ENCODE assay signal across 8 cellular contexts in genomic region chr15:74438696-74439316, GRCh38. TPM values are rescaled to one million over a fixed set of nuclear protein-coding genes. Genes with fewer than 3 reads are reported as not detected.
DNase-seq lines count a peak whose midpoint lies in the region; ATAC-seq and TF ChIP-seq lines count a peak whose summit lies in the region.

No MANE protein-coding gene starts in this region.

- H3K4ac ChIP-seq in H9 (ENCODE audit: low read depth, low read length) = no peak overlapping the region

- H3T11ph ChIP-seq in H9 (ENCODE audit: low read length) = no peak overlapping the region

- no peak overlapping the region for H2AFZ ChIP-seq in H9 (ENCODE audit: low read length)

- H3K4me3 ChIP-seq in WI38 (ENCODE audit: low read depth, low read length) = no peak overlapping the region

- H4K20me1 ChIP-seq in H9 (ENCODE audit: control insufficient read depth, insufficient read depth, insufficient read length) = no peaks in the 10 kb centered on the region

- H3K56ac ChIP-seq in H9 (ENCODE audit: insufficient read length, low read depth, low read length) = no peak overlapping the region

- H2BK12ac ChIP-seq in H9 (ENCODE audit: insufficient read length, low read depth, low read length) = no peak overlapping the region

- no peaks in the 10 kb centered on the region for H3K23me2 ChIP-seq in H9 (ENCODE audit: insufficient read length, low read depth, low read length, poor library complexity, severe bottlenecking)

- no CpG with 5 or more reads among the region's 2 CpGs for WGBS in H9 (ENCODE audit: extremely low coverage, insufficient read length, low lambda C conversion rate)

- no peak overlapping the region for H3K4me2 ChIP-seq in H9 (ENCODE audit: insufficient read depth, insufficient read length, low read length)

- no peaks in the 10 kb centered on the region for H3K79me1 ChIP-seq in H9 (ENCODE audit: insufficient read depth, low read depth, low read length, poor library complexity, severe bottlenecking)

- H2BK5ac ChIP-seq in H9 (ENCODE audit: insufficient read length, low read length) = no peak overlapping the region

- no peak overlapping the region for H3K9ac ChIP-seq in H9 (ENCODE audit: extremely low read depth, insufficient read length, low read length)

- H3K14ac ChIP-seq in H9 (ENCODE audit: insufficient read depth, low read length) = no peak overlapping the region

- H3K36me3 Mint-ChIP-seq in H9 (ENCODE audit: insufficient read depth in 1 of 3, low read depth in 3 of 3) = no peaks in the 10 kb centered on the region
- H3K36me3 Mint-ChIP-seq in brain = no peaks in the 10 kb centered on the region

- H3K27ac Mint-ChIP-seq in H9 (no peak overlapping the region), brain (peak overlapping the region in 4 of 5 experiments; percentile 4 to 84 (median 54))

- no peak overlapping the region for H4K91ac ChIP-seq in H9 (ENCODE audit: insufficient read length, low read depth, low read length)

- DNase-seq in H9 = peak; percentile 80
- DNase-seq in NCI-H2171 (lab: John Stamatoyannopoulos, UW) = peak; percentile 62
- peak; percentile 88 for DNase-seq in iPS-NIHi7 (ENCODE audit: extremely low spot score)
- DNase-seq in stimulated activated CD4-positive, alpha-beta T cell treated with anti-CD3 and anti-CD28 coated beads, Interleukin-1b, Interleukin-23, amount 100 ng/mL, for 24 hours (ENCODE audit: low read depth in 4 of 4, low spot score in 1 of 4) = peak; percentile 52 to 68 (median 62)

- H3K27me3 Mint-ChIP-seq in H9 (ENCODE audit: low read depth) (peaks cover 23% of the 10 kb centered on the region), brain (no peaks in the 10 kb centered on the region)

- no peak overlapping the region for H2BK20ac ChIP-seq in H9 (ENCODE audit: low read depth, low read length, poor library complexity, severe bottlenecking)

- H3K4me1 Mint-ChIP-seq in H9 (peaks cover 19 to 23% of the 10 kb centered on the region in 2 experiments), brain (peaks cover 21% of the 10 kb centered on the region)

- H3K23ac ChIP-seq in H9 (ENCODE audit: insufficient read length, low read depth, low read length) = no peak overlapping the region

- H2BK120ac ChIP-seq in H9 (ENCODE audit: low read depth, low read length, poor library complexity, severe bottlenecking) = no peak overlapping the region

- no peaks in the 10 kb centered on the region for H3K9me3 ChIP-seq in H9 (ENCODE audit: control insufficient read depth, low read depth, low read length)

- no peak overlapping the region for H2BK15ac ChIP-seq in H9 (ENCODE audit: low read depth, low read length)

- no peak overlapping the region for H2AK5ac ChIP-seq in H9 (ENCODE audit: insufficient read length, low read length)

- H3K27ac ChIP-seq in C4-2B (no peak overlapping the region), H9 (ENCODE audit: insufficient read length, low read depth, low read length) (no peak overlapping the region)

- no peak for ATAC-seq in GM18867 (IDR thresholded peaks at IDR 0.05; ENCODE audit: unreplicated experiment)

- H3K4me1 ChIP-seq in H9 (ENCODE audit: insufficient read depth, low read length) = peaks cover 3% of the 10 kb centered on the region; the same call in 1 of the 2 replicates

- no peak overlapping the region for H3K18ac ChIP-seq in H9 (ENCODE audit: insufficient read length, low read depth, low read length)

- peak; percentile 93 for TF ChIP-seq CTCF in C4-2B (conservative IDR thresholded peaks at IDR 0.05)
- peak; percentile 97 for TF ChIP-seq CTCF in H9 (conservative IDR thresholded peaks at IDR 0.05)
- peak; percentile 83 for TF ChIP-seq CTCF in WI38 (IDR thresholded peaks at IDR 0.05; ENCODE audit: low read depth, low read length)
- peak; percentile 97 to 98 for TF ChIP-seq CTCF in brain (conservative IDR thresholded peaks at IDR 0.05)

- H3K4me3 Mint-ChIP-seq in H9 (no peak overlapping the region), brain (peak overlapping the region in 1 of 5 experiments; percentile 23)

- H3K79me2 ChIP-seq in H9 (ENCODE audit: insufficient read depth, low read length) = no peaks in the 10 kb centered on the region

- H3K27me3 ChIP-seq in H9 (ENCODE audit: insufficient read depth, low read length) = no peaks in the 10 kb centered on the region

- H3K9me3 Mint-ChIP-seq in H9 (no peaks in the 10 kb centered on the region; a peak in 1 of 5 replicates), brain (no peaks in the 10 kb centered on the region)

- H4K8ac ChIP-seq in H9 (replicated peaks; ENCODE audit: insufficient read length, low read depth, low read length) = no peak overlapping the region

- H4K5ac ChIP-seq in H9 (ENCODE audit: insufficient read length, low read depth, low read length) = no peak overlapping the region

RNA-seq across cellular contexts. Expression of gene SEMA7A, which starts 5.0 kb away (rescaled TPM):
- 5.7 and 7.0 TPM in 2 replicates for total RNA-seq in H9 (2021)
- polyA plus RNA-seq in brain (ENCODE audit: insufficient read depth, low read depth, low replicate concordance) = 22.2 TPM

RNA-seq across cellular contexts. Expression of gene UBL7, which starts 22.2 kb away (rescaled TPM):
- total RNA-seq in H9 (2021) = 47.5 and 48.7 TPM in 2 replicates
- 156 TPM for polyA plus RNA-seq in brain (ENCODE audit: insufficient read depth, low read depth, low replicate concordance)

Comparison
In these comparisons a context has a peak if more than half of its experiments do, and no peak if none do; other contexts are left out.
1. H3K27ac Mint-ChIP-seq: peak in brain (4 of 5); none in H9 (0 of 3).
2. Peak in every context shown above with its lines, with median percentiles within 50 percentile points of each other: CTCF ChIP-seq and DNase-seq.